In genomic region chr9:94167055-94167346, GRCh38 we compare ENCODE assay signal across 8 cellular contexts.
DNase-seq lines count a peak whose midpoint lies in the region; ATAC-seq, FAIRE-seq and TF ChIP-seq lines count a peak whose summit lies in the region.

No MANE protein-coding gene starts in this region.

- CTCF ChIA-PET in activated naive CD4-positive, alpha-beta T cell treated with anti-CD3 and anti-CD28 coated beads for 36 hours (lab: Charles Lee) = no interaction called here

- peak overlapping the region; percentile 91 for H3K27ac ChIP-seq in hepatocyte

- H4K20me1 ChIP-seq in hepatocyte (ENCODE audit: insufficient read depth, poor library complexity, severe bottlenecking) = peaks cover 49% of the 10 kb centered on the region

- no peaks in the 10 kb centered on the region for H3K36me3 ChIP-seq in hepatocyte (replicated peaks; ENCODE audit: insufficient read depth, low read depth)

- H2AFZ ChIP-seq in hepatocyte = no peak overlapping the region

- H3K4me3 Mint-ChIP-seq in activated naive CD4-positive, alpha-beta T cell treated with anti-CD3 and anti-CD28 coated beads for 36 hours = peak overlapping the region; percentile 86
- H3K4me3 Mint-ChIP-seq in stimulated activated effector memory CD8-positive, alpha-beta T cell treated with anti-CD3 and anti-CD28 coated beads, Interleukin-12 subunit alpha, Interleukin-12 subunit beta, amount 100 ng/mL, for 72 hours = peak overlapping the region; percentile 81

- peaks cover 17% of the 10 kb centered on the region for H3K36me3 Mint-ChIP-seq in activated naive CD4-positive, alpha-beta T cell treated with anti-CD3 and anti-CD28 coated beads for 36 hours (ENCODE audit: low read depth)
- peaks cover 53% of the 10 kb centered on the region for H3K36me3 Mint-ChIP-seq in stimulated activated effector memory CD8-positive, alpha-beta T cell treated with anti-CD3 and anti-CD28 coated beads, Interleukin-12 subunit alpha, Interleukin-12 subunit beta, amount 100 ng/mL, for 72 hours

- no peak for ATAC-seq in stimulated activated effector memory CD8-positive, alpha-beta T cell treated with anti-CD3 and anti-CD28 coated beads, Interleukin-12 subunit alpha, Interleukin-12 subunit beta, amount 100 ng/mL, for 72 hours
- ATAC-seq in GM18867 (IDR thresholded peaks at IDR 0.05; ENCODE audit: unreplicated experiment) = no peak

- H3K9me2 ChIP-seq in hepatocyte (replicated peaks; ENCODE audit: insufficient read depth) = no peaks in the 10 kb centered on the region

- peaks cover 50% of the 10 kb centered on the region for H3K79me2 ChIP-seq in hepatocyte

- H3K9me3 ChIP-seq in hepatocyte (ENCODE audit: low read depth) = no peaks in the 10 kb centered on the region

- intact Hi-C loops in activated naive CD4-positive, alpha-beta T cell treated with anti-CD3 and anti-CD28 coated beads for 36 hours (cut with micrococcal nuclease) = loop anchor here (2.0 to 10.0 kb wide), 11 partner anchors 45 to 1848 kb away; partner anchors contain the start of genes BICD2, FAM120AOS, FANCC and IPPK

- DNase-seq in activated naive CD4-positive, alpha-beta T cell treated with anti-CD3 and anti-CD28 coated beads for 36 hours = no peak
- no peak for DNase-seq in activated naive CD4-positive, alpha-beta T cell treated with anti-CD3 and anti-CD28 coated beads, Interleukin-2, amount 50 U/mL, for 16 hours
- DNase-seq in hepatocyte (ENCODE audit: low spot score) = no peak
- no peak for DNase-seq in stimulated activated effector memory CD8-positive, alpha-beta T cell treated with anti-CD3 and anti-CD28 coated beads, Interleukin-12 subunit alpha, Interleukin-12 subunit beta, amount 100 ng/mL, for 72 hours (ENCODE audit: low spot score in 2 of 2)
- DNase-seq in NCI-H1417 (lab: John Stamatoyannopoulos, UW) = no peak
- no peak for DNase-seq in urothelium cell line (ENCODE audit: low spot score)

- no peaks in the 10 kb centered on the region for H3K27me3 ChIP-seq in hepatocyte

- H3K27me3 Mint-ChIP-seq in activated naive CD4-positive, alpha-beta T cell treated with anti-CD3 and anti-CD28 coated beads for 36 hours (ENCODE audit: low read depth) = no peaks in the 10 kb centered on the region

- peaks cover 44% of the 10 kb centered on the region for H3K4me1 Mint-ChIP-seq in activated naive CD4-positive, alpha-beta T cell treated with anti-CD3 and anti-CD28 coated beads for 36 hours (ENCODE audit: low read depth)
- peaks cover 43% of the 10 kb centered on the region for H3K4me1 Mint-ChIP-seq in stimulated activated effector memory CD8-positive, alpha-beta T cell treated with anti-CD3 and anti-CD28 coated beads, Interleukin-12 subunit alpha, Interleukin-12 subunit beta, amount 100 ng/mL, for 72 hours

- H3K27ac Mint-ChIP-seq in activated naive CD4-positive, alpha-beta T cell treated with anti-CD3 and anti-CD28 coated beads for 36 hours = peak overlapping the region; percentile 87
- H3K27ac Mint-ChIP-seq in stimulated activated effector memory CD8-positive, alpha-beta T cell treated with anti-CD3 and anti-CD28 coated beads, Interleukin-12 subunit alpha, Interleukin-12 subunit beta, amount 100 ng/mL, for 72 hours = peak overlapping the region; percentile 91

- H3K4me3 ChIP-seq in WI38 (ENCODE audit: low read depth, low read length) (peak overlapping the region; percentile 88), hepatocyte (peak overlapping the region; percentile 87)

- no peaks in the 10 kb centered on the region for H3K9me3 Mint-ChIP-seq in activated naive CD4-positive, alpha-beta T cell treated with anti-CD3 and anti-CD28 coated beads for 36 hours
- no peaks in the 10 kb centered on the region for H3K9me3 Mint-ChIP-seq in stimulated activated effector memory CD8-positive, alpha-beta T cell treated with anti-CD3 and anti-CD28 coated beads, Interleukin-12 subunit alpha, Interleukin-12 subunit beta, amount 100 ng/mL, for 72 hours

- no peak for FAIRE-seq in urothelium cell line (lab: Jason Lieb, UNC)

- TF ChIP-seq CTCF in WI38 (IDR thresholded peaks at IDR 0.05; ENCODE audit: low read depth, low read length) (no peak), hepatocyte (IDR thresholded peaks at IDR 0.05; ENCODE audit: poor library complexity) (no peak)

- H3K4me2 ChIP-seq in hepatocyte = peak overlapping the region; percentile 85

- WGBS in hepatocyte (ENCODE audit: low lambda C conversion rate, missing lambda C conversion rate) = under 1% methylated on average over 16 of the region's 19 CpGs

- peaks cover 25% of the 10 kb centered on the region for H3K4me1 ChIP-seq in hepatocyte (ENCODE audit: insufficient read depth)
